In genomic region chr1:76125441-76126215, GRCh38 we compare ENCODE assay signal across 17 cellular contexts. TPM values are rescaled to one million over a fixed set of nuclear protein-coding genes. Genes with fewer than 3 reads are reported as not detected.
"Had no signal": no experiment of that assay in that cellular context is flagged by ENCODE, and none has a peak within 500 bp of the region (broad histone marks: within the 10 kb centered on the region; RNA-seq: fewer than 3 reads in every experiment).

No MANE protein-coding gene starts in this region.

- H3K27ac Mint-ChIP-seq: activated naive CD4-positive, alpha-beta T cell treated with anti-CD3 and anti-CD28 coated beads for 36 hours; activated T-helper 17 cell treated with anti-CD3 and anti-CD28 coated beads, Interleukin-2, amount 50 U/mL, for 72 hours; endodermal cell; stimulated activated naive CD8-positive, alpha-beta T cell treated with anti-CD3 and anti-CD28 coated beads, Interleukin-15, amount 100 ng/mL, for 72 hours had no signal

- H3K4me1 ChIP-seq: ascending aorta, right lobe of liver had no signal

- H3K4me1 Mint-ChIP-seq: activated T-helper 17 cell treated with anti-CD3 and anti-CD28 coated beads, Interleukin-2, amount 50 U/mL, for 72 hours; endodermal cell; stimulated activated naive CD8-positive, alpha-beta T cell treated with anti-CD3 and anti-CD28 coated beads, Interleukin-15, amount 100 ng/mL, for 72 hours had no signal

- H3K27ac ChIP-seq: ascending aorta, gastroesophageal sphincter, left ventricle myocardium inferior, psoas muscle, right lobe of liver had no signal

- H3K9me3 ChIP-seq: ascending aorta, gastroesophageal sphincter, left ventricle myocardium inferior, psoas muscle, right lobe of liver had no signal

- DNase-seq: activated CD4-positive, alpha-beta T cell treated with anti-CD3 and anti-CD28 coated beads for 1 hour; activated CD4-positive, alpha-beta T cell treated with anti-CD3 and anti-CD28 coated beads, Interleukin-2, amount 50 U/mL, for 4 hours; activated naive CD4-positive, alpha-beta T cell treated with anti-CD3 and anti-CD28 coated beads for 36 hours; activated T-cell treated with anti-CD3 and anti-CD28 coated beads for 4 hours; dorsolateral prefrontal cortex; endodermal cell; erythroblast; islet precursor cell; left ventricle myocardium inferior; mesendoderm; psoas muscle; right lobe of liver; stimulated activated naive CD8-positive, alpha-beta T cell treated with anti-CD3 and anti-CD28 coated beads, Interleukin-15, amount 100 ng/mL, for 72 hours had no signal

- H3K36me3 ChIP-seq: ascending aorta, left ventricle myocardium inferior, right lobe of liver had no signal

- H3K4me3 Mint-ChIP-seq: activated naive CD4-positive, alpha-beta T cell treated with anti-CD3 and anti-CD28 coated beads for 36 hours; activated T-helper 17 cell treated with anti-CD3 and anti-CD28 coated beads, Interleukin-2, amount 50 U/mL, for 72 hours; endodermal cell; stimulated activated naive CD8-positive, alpha-beta T cell treated with anti-CD3 and anti-CD28 coated beads, Interleukin-15, amount 100 ng/mL, for 72 hours had no signal

- H3K27me3 Mint-ChIP-seq: stimulated activated naive CD8-positive, alpha-beta T cell treated with anti-CD3 and anti-CD28 coated beads, Interleukin-15, amount 100 ng/mL, for 72 hours had no signal

- H3K27me3 ChIP-seq: ascending aorta, dorsolateral prefrontal cortex, gastroesophageal sphincter, right lobe of liver had no signal

- ATAC-seq: activated T-helper 17 cell treated with anti-CD3 and anti-CD28 coated beads, Interleukin-2, amount 50 U/mL, for 72 hours; gastroesophageal sphincter; psoas muscle; right lobe of liver; stimulated activated naive CD8-positive, alpha-beta T cell treated with anti-CD3 and anti-CD28 coated beads, Interleukin-15, amount 100 ng/mL, for 72 hours had no signal

- H3K4me3 ChIP-seq: ascending aorta, dorsolateral prefrontal cortex, gastroesophageal sphincter, left ventricle myocardium inferior, psoas muscle, right lobe of liver had no signal

- H3K9me3 Mint-ChIP-seq: activated naive CD4-positive, alpha-beta T cell treated with anti-CD3 and anti-CD28 coated beads for 36 hours; activated T-helper 17 cell treated with anti-CD3 and anti-CD28 coated beads, Interleukin-2, amount 50 U/mL, for 72 hours; endodermal cell; stimulated activated naive CD8-positive, alpha-beta T cell treated with anti-CD3 and anti-CD28 coated beads, Interleukin-15, amount 100 ng/mL, for 72 hours had no signal

RNA-seq across cellular contexts. Expression of gene ST6GALNAC3, which starts 51.1 kb away (rescaled TPM):
- total RNA-seq: osteoblast had no signal
